Comparison of ENCODE assay signal across 11 cellular contexts in the genomic region with DNA sequence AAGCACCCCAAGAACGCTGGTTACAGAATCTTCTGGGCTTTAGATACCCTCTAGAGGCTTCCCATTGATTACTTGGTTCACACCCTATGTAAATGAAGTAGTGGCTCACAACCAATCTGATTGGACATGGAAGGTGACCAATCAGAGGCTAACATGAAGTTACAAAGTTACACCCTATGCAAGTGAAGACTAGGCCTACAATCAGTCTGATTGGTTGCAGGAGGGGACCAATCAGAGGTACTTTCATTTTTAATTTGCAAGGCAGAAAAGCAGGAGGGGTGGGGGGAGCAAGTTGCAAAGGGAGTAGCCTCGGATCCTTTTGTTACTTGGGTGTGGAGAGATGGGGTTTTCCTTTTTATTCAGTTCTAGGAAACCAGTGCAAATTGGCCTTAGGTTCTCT. TPM values are rescaled to one million over a fixed set of nuclear protein-coding genes. Genes with fewer than 3 reads are reported as not detected.
DNase-seq lines count a peak whose midpoint lies in the region; ATAC-seq and TF ChIP-seq lines count a peak whose summit lies in the region.
"Had no signal": no experiment of that assay in that cellular context is flagged by ENCODE, and none has a peak within 500 bp of the region (broad histone marks: within the 10 kb centered on the region; RNA-seq: fewer than 3 reads in every experiment).

No MANE protein-coding gene starts in this region.

- no peak for TF ChIP-seq EP300 in stomach (IDR thresholded peaks at IDR 0.05)

- H3K4me3 ChIP-seq in stomach = no peak overlapping the region
- H3K4me3 ChIP-seq: SJSA1, transverse colon had no signal

- TF ChIP-seq CTCF in foreskin keratinocyte (conservative IDR thresholded peaks at IDR 0.05) = no peak
- TF ChIP-seq CTCF in stomach (IDR thresholded peaks at IDR 0.05) = no peak

- in situ Hi-C loops in ACHN (cut with HindIII; ENCODE audit: low pct_ligation_motif_present, low pct_unique_long_range_greater_than_20kb, low sequenced_read_pairs) = no loop called here

- TF ChIP-seq POLR2A in stomach (IDR thresholded peaks at IDR 0.05) = no peak

- H3K27me3 ChIP-seq in foreskin keratinocyte (peaks cover 4% of the 10 kb centered on the region), stomach (no peaks in the 10 kb centered on the region)
- H3K27me3 ChIP-seq: SJSA1, transverse colon had no signal

- no peaks in the 10 kb centered on the region for H3K36me3 ChIP-seq in stomach
- H3K36me3 ChIP-seq: SJSA1, transverse colon had no signal

- intact Hi-C loops in stomach (cut with DNase I; ENCODE audit: low total_unique reads) = no loop called here

- H3K9me3 ChIP-seq in stomach = no peaks in the 10 kb centered on the region
- H3K9me3 ChIP-seq: transverse colon had no signal

- no peak overlapping the region for H3K27ac ChIP-seq in foreskin keratinocyte
- H3K27ac ChIP-seq in stomach = no peak overlapping the region
- H3K27ac ChIP-seq: SJSA1, transverse colon had no signal

- no peaks in the 10 kb centered on the region for H3K4me1 ChIP-seq in foreskin keratinocyte
- H3K4me1 ChIP-seq in stomach = peaks cover 0 to 12% (median 3%) of the 10 kb centered on the region in 4 donors
- H3K4me1 ChIP-seq: SJSA1 had no signal

- WGBS in stomach, 5 donors = 63 to 84% (median 72%) methylated on average over 2 of the region's 2 CpGs

- peak; percentile 68 for ATAC-seq in SK-N-SH treated with all-trans-retinoic acid at 6 μM for 48 hours
- peak; percentile 52 for ATAC-seq in foreskin keratinocyte
- ATAC-seq in HG02571 (IDR thresholded peaks at IDR 0.05; ENCODE audit: unreplicated experiment) = no peak
- ATAC-seq in GM18873 (IDR thresholded peaks at IDR 0.05; ENCODE audit: low FRiP score, unreplicated experiment) = no peak

- DNase-seq in ACHN = peak; percentile 54
- peak; percentile 70 for DNase-seq in H4 (ENCODE audit: low spot score)
- no peak for DNase-seq in foreskin keratinocyte
- DNase-seq in NCI-H1436 (lab: John Stamatoyannopoulos, UW) = no peak
- no peak for DNase-seq in stomach
- DNase-seq: stimulated activated CD4-positive, alpha-beta T cell treated with anti-CD3 and anti-CD28 coated beads, Interleukin-12 subunit alpha, Interleukin-12 subunit beta, amount 100 ng/mL, for 4 hours; transverse colon had no signal

TF ChIP-seq in SK-N-SH treated with all-trans-retinoic acid at 6 μM for 48 hours, 23 proteins besides CTCF, POLR2A, EP300 and RAD21:
- TF ChIP-seq, protein P1, sequence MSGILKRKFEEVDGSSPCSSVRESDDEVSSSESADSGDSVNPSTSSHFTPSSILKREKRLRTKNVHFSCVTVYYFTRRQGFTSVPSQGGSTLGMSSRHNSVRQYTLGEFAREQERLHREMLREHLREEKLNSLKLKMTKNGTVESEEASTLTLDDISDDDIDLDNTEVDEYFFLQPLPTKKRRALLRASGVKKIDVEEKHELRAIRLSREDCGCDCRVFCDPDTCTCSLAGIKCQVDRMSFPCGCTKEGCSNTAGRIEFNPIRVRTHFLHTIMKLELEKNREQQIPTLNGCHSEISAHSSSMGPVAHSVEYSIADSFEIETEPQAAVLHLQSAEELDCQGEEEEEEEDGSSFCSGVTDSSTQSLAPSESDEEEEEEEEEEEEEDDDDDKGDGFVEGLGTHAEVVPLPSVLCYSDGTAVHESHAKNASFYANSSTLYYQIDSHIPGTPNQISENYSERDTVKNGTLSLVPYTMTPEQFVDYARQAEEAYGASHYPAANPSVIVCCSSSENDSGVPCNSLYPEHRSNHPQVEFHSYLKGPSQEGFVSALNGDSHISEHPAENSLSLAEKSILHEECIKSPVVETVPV (CRISPR knock-in tag; IDR thresholded peaks at IDR 0.05) = no peak
- TF ChIP-seq, protein P2, sequence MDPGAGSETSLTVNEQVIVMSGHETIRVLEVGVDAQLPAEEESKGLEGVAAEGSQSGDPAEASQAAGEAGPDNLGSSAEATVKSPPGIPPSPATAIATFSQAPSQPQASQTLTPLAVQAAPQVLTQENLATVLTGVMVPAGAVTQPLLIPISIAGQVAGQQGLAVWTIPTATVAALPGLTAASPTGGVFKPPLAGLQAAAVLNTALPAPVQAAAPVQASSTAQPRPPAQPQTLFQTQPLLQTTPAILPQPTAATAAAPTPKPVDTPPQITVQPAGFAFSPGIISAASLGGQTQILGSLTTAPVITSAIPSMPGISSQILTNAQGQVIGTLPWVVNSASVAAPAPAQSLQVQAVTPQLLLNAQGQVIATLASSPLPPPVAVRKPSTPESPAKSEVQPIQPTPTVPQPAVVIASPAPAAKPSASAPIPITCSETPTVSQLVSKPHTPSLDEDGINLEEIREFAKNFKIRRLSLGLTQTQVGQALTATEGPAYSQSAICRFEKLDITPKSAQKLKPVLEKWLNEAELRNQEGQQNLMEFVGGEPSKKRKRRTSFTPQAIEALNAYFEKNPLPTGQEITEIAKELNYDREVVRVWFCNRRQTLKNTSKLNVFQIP (CRISPR knock-in tag; IDR thresholded peaks at IDR 0.05; ENCODE audit: borderline replicate concordance, low read depth) = no peak
- TF ChIP-seq, protein P3, sequence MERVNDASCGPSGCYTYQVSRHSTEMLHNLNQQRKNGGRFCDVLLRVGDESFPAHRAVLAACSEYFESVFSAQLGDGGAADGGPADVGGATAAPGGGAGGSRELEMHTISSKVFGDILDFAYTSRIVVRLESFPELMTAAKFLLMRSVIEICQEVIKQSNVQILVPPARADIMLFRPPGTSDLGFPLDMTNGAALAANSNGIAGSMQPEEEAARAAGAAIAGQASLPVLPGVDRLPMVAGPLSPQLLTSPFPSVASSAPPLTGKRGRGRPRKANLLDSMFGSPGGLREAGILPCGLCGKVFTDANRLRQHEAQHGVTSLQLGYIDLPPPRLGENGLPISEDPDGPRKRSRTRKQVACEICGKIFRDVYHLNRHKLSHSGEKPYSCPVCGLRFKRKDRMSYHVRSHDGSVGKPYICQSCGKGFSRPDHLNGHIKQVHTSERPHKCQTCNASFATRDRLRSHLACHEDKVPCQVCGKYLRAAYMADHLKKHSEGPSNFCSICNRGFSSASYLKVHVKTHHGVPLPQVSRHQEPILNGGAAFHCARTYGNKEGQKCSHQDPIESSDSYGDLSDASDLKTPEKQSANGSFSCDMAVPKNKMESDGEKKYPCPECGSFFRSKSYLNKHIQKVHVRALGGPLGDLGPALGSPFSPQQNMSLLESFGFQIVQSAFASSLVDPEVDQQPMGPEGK (CRISPR knock-in tag; IDR thresholded peaks at IDR 0.05; ENCODE audit: borderline replicate concordance) = no peak
- TF ChIP-seq TOX (CRISPR knock-in tag; IDR thresholded peaks at IDR 0.05; ENCODE audit: borderline replicate concordance) = no peak
- no peak for TF ChIP-seq CSDC2 (CRISPR knock-in tag; IDR thresholded peaks at IDR 0.05)
- TF ChIP-seq, protein P4, sequence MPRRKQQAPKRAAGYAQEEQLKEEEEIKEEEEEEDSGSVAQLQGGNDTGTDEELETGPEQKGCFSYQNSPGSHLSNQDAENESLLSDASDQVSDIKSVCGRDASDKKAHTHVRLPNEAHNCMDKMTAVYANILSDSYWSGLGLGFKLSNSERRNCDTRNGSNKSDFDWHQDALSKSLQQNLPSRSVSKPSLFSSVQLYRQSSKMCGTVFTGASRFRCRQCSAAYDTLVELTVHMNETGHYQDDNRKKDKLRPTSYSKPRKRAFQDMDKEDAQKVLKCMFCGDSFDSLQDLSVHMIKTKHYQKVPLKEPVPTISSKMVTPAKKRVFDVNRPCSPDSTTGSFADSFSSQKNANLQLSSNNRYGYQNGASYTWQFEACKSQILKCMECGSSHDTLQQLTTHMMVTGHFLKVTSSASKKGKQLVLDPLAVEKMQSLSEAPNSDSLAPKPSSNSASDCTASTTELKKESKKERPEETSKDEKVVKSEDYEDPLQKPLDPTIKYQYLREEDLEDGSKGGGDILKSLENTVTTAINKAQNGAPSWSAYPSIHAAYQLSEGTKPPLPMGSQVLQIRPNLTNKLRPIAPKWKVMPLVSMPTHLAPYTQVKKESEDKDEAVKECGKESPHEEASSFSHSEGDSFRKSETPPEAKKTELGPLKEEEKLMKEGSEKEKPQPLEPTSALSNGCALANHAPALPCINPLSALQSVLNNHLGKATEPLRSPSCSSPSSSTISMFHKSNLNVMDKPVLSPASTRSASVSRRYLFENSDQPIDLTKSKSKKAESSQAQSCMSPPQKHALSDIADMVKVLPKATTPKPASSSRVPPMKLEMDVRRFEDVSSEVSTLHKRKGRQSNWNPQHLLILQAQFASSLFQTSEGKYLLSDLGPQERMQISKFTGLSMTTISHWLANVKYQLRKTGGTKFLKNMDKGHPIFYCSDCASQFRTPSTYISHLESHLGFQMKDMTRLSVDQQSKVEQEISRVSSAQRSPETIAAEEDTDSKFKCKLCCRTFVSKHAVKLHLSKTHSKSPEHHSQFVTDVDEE (CRISPR knock-in tag; IDR thresholded peaks at IDR 0.05) = no peak
- TF ChIP-seq ZFP30 (CRISPR knock-in tag; IDR thresholded peaks at IDR 0.05) = no peak
- TF ChIP-seq SNAI2 (CRISPR knock-in tag; IDR thresholded peaks at IDR 0.05) = no peak
- TF ChIP-seq OSR1 (CRISPR knock-in tag; IDR thresholded peaks at IDR 0.05) = no peak
- TF ChIP-seq ZNF565 (CRISPR knock-in tag; conservative IDR thresholded peaks at IDR 0.05; ENCODE audit: low read depth) = no peak
- TF ChIP-seq ZFP3 (CRISPR knock-in tag; IDR thresholded peaks at IDR 0.05) = no peak

RNA-seq across cellular contexts. Expression of a gene that starts 11.1 kb away (rescaled TPM):
- total RNA-seq in H4 (2014; rRNA removed; shearing (Covaris generic)) = not detected in 2 replicates
- total RNA-seq in foreskin keratinocyte (not detected in 2 replicates), stomach (not detected)
- polyA plus RNA-seq in foreskin keratinocyte (not detected in 2 replicates), stomach (not detected)
- total RNA-seq: SJSA1, transverse colon had no signal

RNA-seq across cellular contexts. Expression of a gene that starts 31.8 kb away (rescaled TPM):
- total RNA-seq in H4 (2014; rRNA removed; shearing (Covaris generic)) = 5.8 and 9.0 TPM in 2 replicates
- total RNA-seq in foreskin keratinocyte (7.1 and 7.7 TPM in 2 replicates), stomach (100 to 1,000 TPM in 1 of 5 donors, 10 to 100 TPM in 4; 11.6 to 112 (median 39.7) TPM)
- polyA plus RNA-seq in foreskin keratinocyte (1.9 and 2.3 TPM in 2 replicates), stomach (10 to 100 TPM; 11.1 to 36.1 (median 23.4) TPM)

RNA-seq across cellular contexts. Expression of a gene that starts 43.3 kb away (rescaled TPM):
- total RNA-seq in H4 (2014; rRNA removed; shearing (Covaris generic)) = not detected in 2 replicates
- total RNA-seq in foreskin keratinocyte (not detected in 2 replicates), stomach (100 to 1,000 TPM in 2 of 5 donors, 10 to 100 TPM in 1, 1 to 10 TPM in 1, not detected in 1; 1.3 to 331 (median 111) TPM)
- polyA plus RNA-seq in foreskin keratinocyte (not detected in 2 replicates), stomach (100 to 1,000 TPM; 142 to 677 (median 204) TPM)
- total RNA-seq: SJSA1 had no signal

Comparison
In these comparisons a context has a peak if more than half of its experiments do, and no peak if none do; other contexts are left out.
1. DNase-seq: peak in ACHN (single experiment) and H4 (single experiment); none in foreskin keratinocyte (0 of 2), NCI-H1436 (single experiment) and stomach (single experiment).
2. ATAC-seq: peak in SK-N-SH treated with all-trans-retinoic acid at 6 μM for 48 hours (single experiment) and foreskin keratinocyte (single experiment); none in HG02571 (single experiment) and GM18873 (single experiment).